ENCODE assay signal across 1 cellular context in the genomic region with DNA sequence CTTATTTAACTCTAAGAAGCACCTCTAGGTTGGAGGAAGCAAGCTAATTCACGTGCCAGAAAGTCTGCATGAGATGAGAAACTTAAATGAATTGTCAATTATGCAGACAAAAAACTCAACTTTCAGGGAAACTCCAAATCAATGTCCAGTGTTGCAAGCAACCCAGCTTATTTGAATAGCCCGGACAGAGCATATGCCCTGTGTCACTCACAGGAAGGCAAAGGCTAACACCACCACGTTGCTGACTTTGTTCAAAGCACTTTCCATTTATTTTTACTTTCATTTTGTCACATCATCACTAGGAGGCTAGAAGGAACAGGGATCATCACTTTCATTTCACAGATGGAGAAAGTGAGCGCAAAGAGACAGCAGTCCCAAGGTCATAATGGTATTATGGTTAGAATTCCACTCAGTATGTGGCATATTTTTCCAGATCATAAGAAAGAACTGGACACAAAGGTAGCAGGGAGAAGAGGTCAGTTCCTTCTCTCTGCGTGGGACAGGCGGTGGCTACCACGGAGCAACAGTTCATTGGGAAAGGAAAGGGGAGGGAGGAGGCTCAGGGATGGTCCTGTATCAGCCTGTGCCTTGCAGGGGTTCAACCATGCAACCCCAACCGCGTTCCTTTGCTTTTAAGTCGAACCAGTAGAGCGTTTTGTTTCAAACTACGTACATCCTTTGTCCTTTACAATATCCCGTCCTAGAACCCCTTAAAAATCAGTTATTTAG.
TF ChIP-seq lines count a peak whose summit lies in the region.

No MANE protein-coding gene starts in this region.

TF ChIP-seq in IMR-90, 13 proteins besides CTCF, POLR2A, EP300 and RAD21:
- no peak for TF ChIP-seq CHD1 (IDR thresholded peaks at IDR 0.05; ENCODE audit: low read depth, low read length)
- TF ChIP-seq, protein P1, sequence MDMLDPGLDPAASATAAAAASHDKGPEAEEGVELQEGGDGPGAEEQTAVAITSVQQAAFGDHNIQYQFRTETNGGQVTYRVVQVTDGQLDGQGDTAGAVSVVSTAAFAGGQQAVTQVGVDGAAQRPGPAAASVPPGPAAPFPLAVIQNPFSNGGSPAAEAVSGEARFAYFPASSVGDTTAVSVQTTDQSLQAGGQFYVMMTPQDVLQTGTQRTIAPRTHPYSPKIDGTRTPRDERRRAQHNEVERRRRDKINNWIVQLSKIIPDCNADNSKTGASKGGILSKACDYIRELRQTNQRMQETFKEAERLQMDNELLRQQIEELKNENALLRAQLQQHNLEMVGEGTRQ (IDR thresholded peaks at IDR 0.05; ENCODE audit: low read depth, low read length) = no peak
- no peak for TF ChIP-seq FOS (IDR thresholded peaks at IDR 0.05; ENCODE audit: low read depth, low read length)
- 0 out of 2 replicates have a peak, but pooled peaks have one; percentile 6 for TF ChIP-seq CEBPB (IDR thresholded peaks at IDR 0.05; ENCODE audit: low read depth, low read length)
- no peak; the same call in 1 of the 2 replicates for TF ChIP-seq BHLHE40 (IDR thresholded peaks at IDR 0.05; ENCODE audit: low read depth, low read length)
- TF ChIP-seq RCOR1 (IDR thresholded peaks at IDR 0.05; ENCODE audit: insufficient replicate concordance, low read length) = no peak
- peak; percentile 29; the same call in 1 of the 2 replicates for TF ChIP-seq SMC3 (IDR thresholded peaks at IDR 0.05; ENCODE audit: low read depth, low read length)
- TF ChIP-seq, protein P2, sequence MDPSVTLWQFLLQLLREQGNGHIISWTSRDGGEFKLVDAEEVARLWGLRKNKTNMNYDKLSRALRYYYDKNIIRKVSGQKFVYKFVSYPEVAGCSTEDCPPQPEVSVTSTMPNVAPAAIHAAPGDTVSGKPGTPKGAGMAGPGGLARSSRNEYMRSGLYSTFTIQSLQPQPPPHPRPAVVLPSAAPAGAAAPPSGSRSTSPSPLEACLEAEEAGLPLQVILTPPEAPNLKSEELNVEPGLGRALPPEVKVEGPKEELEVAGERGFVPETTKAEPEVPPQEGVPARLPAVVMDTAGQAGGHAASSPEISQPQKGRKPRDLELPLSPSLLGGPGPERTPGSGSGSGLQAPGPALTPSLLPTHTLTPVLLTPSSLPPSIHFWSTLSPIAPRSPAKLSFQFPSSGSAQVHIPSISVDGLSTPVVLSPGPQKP (IDR thresholded peaks at IDR 0.05; ENCODE audit: borderline replicate concordance, low read depth, low read length) = no peak
- no peak for TF ChIP-seq NFE2L2 (IDR thresholded peaks at IDR 0.05; ENCODE audit: low read depth, low read length)
- peak; percentile 81 for TF ChIP-seq MXI1 (IDR thresholded peaks at IDR 0.05; ENCODE audit: borderline replicate concordance, low read depth, low read length)
- no peak for TF ChIP-seq RFX5 (IDR thresholded peaks at IDR 0.05; ENCODE audit: low read depth, low read length)
- peak; percentile 55 for TF ChIP-seq MAFK (IDR thresholded peaks at IDR 0.05; ENCODE audit: low read depth, low read length)
- TF ChIP-seq MAZ (IDR thresholded peaks at IDR 0.05; ENCODE audit: borderline replicate concordance, low read depth, low read length) = no peak
